Comparison of ENCODE assay signal across 21 cellular contexts in genomic region chr17:20205609-20206008, GRCh38.
DNase-seq lines count a peak whose midpoint lies in the region; ATAC-seq and TF ChIP-seq lines count a peak whose summit lies in the region.
"Had no signal": no experiment of that assay in that cellular context is flagged by ENCODE, and none has a peak within 500 bp of the region (broad histone marks: within the 10 kb centered on the region; RNA-seq: fewer than 3 reads in every experiment).

No MANE protein-coding gene starts in this region.

- H3K27me3 ChIP-seq in CD4-positive, alpha-beta T cell (ENCODE audit: control insufficient read depth, insufficient read depth, low read length): no peaks in the 10 kb centered on the region
- no peaks in the 10 kb centered on the region for H3K27me3 ChIP-seq in HUES64 (ENCODE audit: insufficient read depth, low read length)
- H3K27me3 ChIP-seq in H9 (ENCODE audit: insufficient read depth, low read length): no peaks in the 10 kb centered on the region
- no peaks in the 10 kb centered on the region for H3K27me3 ChIP-seq in spleen (replicated peaks in 1 of 7)
- H3K27me3 ChIP-seq: testis had no signal

- H3K36me3 ChIP-seq in HUES64 (ENCODE audit: insufficient read depth, low read length): peaks cover 13% of the 10 kb centered on the region
- H3K36me3 ChIP-seq in spleen: peaks cover 0 to 15% (median 0%) of the 10 kb centered on the region in 6 donors

- no peak overlapping the region for H2BK20ac ChIP-seq in H9 (ENCODE audit: low read depth, low read length, poor library complexity, severe bottlenecking)

- H2BK15ac ChIP-seq in H9 (ENCODE audit: low read depth, low read length): no peak overlapping the region

- no peak for TF ChIP-seq CTCF in CD4-positive, alpha-beta T cell (IDR thresholded peaks at IDR 0.05)
- TF ChIP-seq CTCF in omental fat pad (IDR thresholded peaks at IDR 0.05): no peak
- TF ChIP-seq CTCF in H9 (conservative IDR thresholded peaks at IDR 0.05): no peak
- no peak for TF ChIP-seq CTCF in spleen (IDR thresholded peaks at IDR 0.05 in 8 of 11, conservative IDR thresholded peaks at IDR 0.05 in 3 of 11)

- no peak overlapping the region for H2BK120ac ChIP-seq in H9 (ENCODE audit: low read depth, low read length, poor library complexity, severe bottlenecking)

- H4K91ac ChIP-seq in H9 (ENCODE audit: insufficient read length, low read depth, low read length): no peak overlapping the region

- no peak overlapping the region for H4K5ac ChIP-seq in H9 (ENCODE audit: insufficient read length, low read depth, low read length)

- H3K9ac ChIP-seq in HUES64 (ENCODE audit: low read depth, low read length): no peak overlapping the region
- H3K9ac ChIP-seq in H9 (ENCODE audit: extremely low read depth, insufficient read length, low read length): no peak overlapping the region

- H3K9me3 ChIP-seq in CD4-positive, alpha-beta T cell (ENCODE audit: control insufficient read depth, low read length): no peaks in the 10 kb centered on the region
- H3K9me3 ChIP-seq in HUES64 (ENCODE audit: insufficient read depth, low read depth, low read length) (no peaks in the 10 kb centered on the region), H9 (ENCODE audit: control insufficient read depth, low read depth, low read length) (no peaks in the 10 kb centered on the region), spleen (no peaks in the 10 kb centered on the region)
- H3K9me3 ChIP-seq: testis had no signal

- no peak overlapping the region for H4K8ac ChIP-seq in H9 (replicated peaks; ENCODE audit: insufficient read length, low read depth, low read length)

- H3K14ac ChIP-seq in H9 (ENCODE audit: insufficient read depth, low read length): no peak overlapping the region

- no peak overlapping the region for H2BK12ac ChIP-seq in H9 (ENCODE audit: insufficient read length, low read depth, low read length)

- H3K79me1 ChIP-seq in H9 (ENCODE audit: insufficient read depth, low read depth, low read length, poor library complexity, severe bottlenecking): peaks cover 8% of the 10 kb centered on the region

- no peak overlapping the region for H3K56ac ChIP-seq in H9 (ENCODE audit: insufficient read length, low read depth, low read length)

- no peak overlapping the region for H3K18ac ChIP-seq in H9 (ENCODE audit: insufficient read length, low read depth, low read length)

- H2AFZ ChIP-seq in H9 (ENCODE audit: low read length): no peak overlapping the region

- H3K23ac ChIP-seq in H9 (ENCODE audit: insufficient read length, low read depth, low read length): no peak overlapping the region

- H3K4me3 Mint-ChIP-seq in CD4-positive, alpha-beta T cell: no peak overlapping the region
- no peak overlapping the region for H3K4me3 Mint-ChIP-seq in dendritic cell treated with granulocyte-macrophage colony-stimulating factor and Interleukin-4, amounts not matched to agents 40 ng/mL and 50 ng/mL, for 4 days
- H3K4me3 Mint-ChIP-seq in H9: no peak overlapping the region
- H3K4me3 Mint-ChIP-seq: activated CD4-positive, alpha-beta T cell treated with anti-CD3 and anti-CD28 coated beads, Interleukin-2, amount 10 ng/mL, durations not matched to agents 24 days and 14 days; effector memory CD8-positive, alpha-beta T cell; IgD-negative memory B cell; nephron progenitor cell; stimulated activated effector memory CD8-positive, alpha-beta T cell treated with anti-CD3 and anti-CD28 coated beads, Interleukin-12 subunit alpha, Interleukin-12 subunit beta, amount 100 ng/mL, for 72 hours; T-cell had no signal

- H3K27ac Mint-ChIP-seq in CD4-positive, alpha-beta T cell: peak overlapping the region; percentile 49
- peak overlapping the region; percentile 47 for H3K27ac Mint-ChIP-seq in dendritic cell treated with granulocyte-macrophage colony-stimulating factor and Interleukin-4, amounts not matched to agents 40 ng/mL and 50 ng/mL, for 4 days
- no peak overlapping the region; a peak in 2 of 7 replicates for H3K27ac Mint-ChIP-seq in H9
- H3K27ac Mint-ChIP-seq: activated CD4-positive, alpha-beta T cell treated with anti-CD3 and anti-CD28 coated beads, Interleukin-2, amount 10 ng/mL, durations not matched to agents 24 days and 14 days; stimulated activated effector memory CD8-positive, alpha-beta T cell treated with anti-CD3 and anti-CD28 coated beads, Interleukin-12 subunit alpha, Interleukin-12 subunit beta, amount 100 ng/mL, for 72 hours had no signal

- H4K20me1 ChIP-seq in H9 (ENCODE audit: control insufficient read depth, insufficient read depth, insufficient read length): no peaks in the 10 kb centered on the region

- no peak overlapping the region for H3K27ac ChIP-seq in CD4-positive, alpha-beta T cell (ENCODE audit: low read depth, low read length)
- H3K27ac ChIP-seq in HUES64 (ENCODE audit: low read depth, low read length): 0 out of 2 replicates have a peak overlapping the region, but pooled peaks have one; percentile 4
- H3K27ac ChIP-seq in H9 (ENCODE audit: insufficient read length, low read depth, low read length): no peak overlapping the region
- peak overlapping the region in 2 of 8 donors; percentile 13 to 40 for H3K27ac ChIP-seq in spleen
- H3K27ac ChIP-seq: HL-60, testis had no signal

- intact Hi-C loops in CD4-positive, alpha-beta T cell (cut with DNase I, micrococcal nuclease): no loop called here
- intact Hi-C loops in dendritic cell treated with granulocyte-macrophage colony-stimulating factor and Interleukin-4, amounts not matched to agents 40 ng/mL and 50 ng/mL, for 4 days (cut with micrococcal nuclease): no loop called here
- intact Hi-C loops in spleen (cut with DNase I; ENCODE audit: low total_unique reads): no loop called here

- peaks cover 23% of the 10 kb centered on the region for H3K4me1 Mint-ChIP-seq in CD4-positive, alpha-beta T cell (ENCODE audit: low read depth)
- H3K4me1 Mint-ChIP-seq in dendritic cell treated with granulocyte-macrophage colony-stimulating factor and Interleukin-4, amounts not matched to agents 40 ng/mL and 50 ng/mL, for 4 days (ENCODE audit: low read depth): peaks cover 32% of the 10 kb centered on the region
- peaks cover 52 to 61% of the 10 kb centered on the region in 2 experiments for H3K4me1 Mint-ChIP-seq in H9

- POLR2A ChIA-PET in CD4-positive, alpha-beta T cell (lab: Charles Lee): no interaction called here

- no peaks in the 10 kb centered on the region for H3K27me3 Mint-ChIP-seq in CD4-positive, alpha-beta T cell
- no peaks in the 10 kb centered on the region for H3K27me3 Mint-ChIP-seq in dendritic cell treated with granulocyte-macrophage colony-stimulating factor and Interleukin-4, amounts not matched to agents 40 ng/mL and 50 ng/mL, for 4 days
- no peaks in the 10 kb centered on the region; the same call in 1 of the 2 replicates for H3K27me3 Mint-ChIP-seq in H9 (ENCODE audit: low read depth)
- H3K27me3 Mint-ChIP-seq: activated CD4-positive, alpha-beta T cell treated with anti-CD3 and anti-CD28 coated beads, Interleukin-2, amount 10 ng/mL, durations not matched to agents 24 days and 14 days; effector memory CD8-positive, alpha-beta T cell; IgD-negative memory B cell; T-cell had no signal

- no peak overlapping the region for H3K4ac ChIP-seq in H9 (ENCODE audit: low read depth, low read length)

- H3K9me3 Mint-ChIP-seq in CD4-positive, alpha-beta T cell: no peaks in the 10 kb centered on the region
- H3K9me3 Mint-ChIP-seq in dendritic cell treated with granulocyte-macrophage colony-stimulating factor and Interleukin-4, amounts not matched to agents 40 ng/mL and 50 ng/mL, for 4 days: no peaks in the 10 kb centered on the region
- no peaks in the 10 kb centered on the region for H3K9me3 Mint-ChIP-seq in H9
- H3K9me3 Mint-ChIP-seq: activated CD4-positive, alpha-beta T cell treated with anti-CD3 and anti-CD28 coated beads, Interleukin-2, amount 10 ng/mL, durations not matched to agents 24 days and 14 days; effector memory CD8-positive, alpha-beta T cell; IgD-negative memory B cell; nephron progenitor cell; stimulated activated effector memory CD8-positive, alpha-beta T cell treated with anti-CD3 and anti-CD28 coated beads, Interleukin-12 subunit alpha, Interleukin-12 subunit beta, amount 100 ng/mL, for 72 hours; T-cell had no signal

- no peaks in the 10 kb centered on the region for H3K36me3 Mint-ChIP-seq in CD4-positive, alpha-beta T cell (ENCODE audit: low read depth)
- peaks cover 31% of the 10 kb centered on the region for H3K36me3 Mint-ChIP-seq in dendritic cell treated with granulocyte-macrophage colony-stimulating factor and Interleukin-4, amounts not matched to agents 40 ng/mL and 50 ng/mL, for 4 days (ENCODE audit: low read depth)
- peaks cover 15 to 21% (median 17%) of the 10 kb centered on the region in 3 experiments; a peak in 6 of 7 replicates for H3K36me3 Mint-ChIP-seq in H9 (ENCODE audit: insufficient read depth in 1 of 3, low read depth in 3 of 3)
- H3K36me3 Mint-ChIP-seq: IgD-negative memory B cell; stimulated activated effector memory CD8-positive, alpha-beta T cell treated with anti-CD3 and anti-CD28 coated beads, Interleukin-12 subunit alpha, Interleukin-12 subunit beta, amount 100 ng/mL, for 72 hours; T-cell had no signal

- H3K79me2 ChIP-seq in H9 (ENCODE audit: insufficient read depth, low read length): peaks cover 2% of the 10 kb centered on the region; the same call in 1 of the 2 replicates

- 77% methylated on average over 5 of the region's 5 CpGs for WGBS in HUES64
- no CpG with 5 or more reads among the region's 5 CpGs for WGBS in H9 (ENCODE audit: extremely low coverage, insufficient read length, low lambda C conversion rate)
- 73 to 85% (median 83%) methylated on average over 5 of the region's 5 CpGs for WGBS in spleen, 5 donors

- no peak for ATAC-seq in CD4-positive, alpha-beta T cell (ENCODE audit: poor library complexity)
- peak; percentile 50 for ATAC-seq in omental fat pad (ENCODE audit: low FRiP score)
- ATAC-seq: effector memory CD8-positive, alpha-beta T cell had no signal

- no peak overlapping the region for H2BK5ac ChIP-seq in H9 (ENCODE audit: insufficient read length, low read length)

- CTCF ChIA-PET in CD4-positive, alpha-beta T cell (lab: Charles Lee): no interaction called here

- no peak for DNase-seq in CD4-positive, alpha-beta T cell
- DNase-seq in omental fat pad (ENCODE audit: low spot score) (no peak), H9 (no peak), spleen (no peak), NCI-H1092 (lab: John Stamatoyannopoulos, UW) (no peak)
- DNase-seq: activated CD4-positive, alpha-beta T cell treated with anti-CD3 and anti-CD28 coated beads, Interleukin-2, amount 10 ng/mL, durations not matched to agents 24 days and 14 days; activated gamma-delta T cell treated with Interleukin-2 at 50 U/mL for 16 hours; COR-L47; effector memory CD8-positive, alpha-beta T cell; left cardiac atrium; MM.1S; NCI-H146; nephron progenitor cell; SHP77 had no signal

- H3K4me1 ChIP-seq in HUES64 (ENCODE audit: insufficient read depth, low read length): peaks cover 51% of the 10 kb centered on the region
- H3K4me1 ChIP-seq in H9 (ENCODE audit: insufficient read depth, low read length): peaks cover 21% of the 10 kb centered on the region
- peaks cover 0 to 27% (median 15%) of the 10 kb centered on the region in 6 donors for H3K4me1 ChIP-seq in spleen

- H3K4me3 ChIP-seq in HUES64 (ENCODE audit: low read length) (no peak overlapping the region), spleen (no peak overlapping the region)
- H3K4me3 ChIP-seq: testis had no signal

- H2AK5ac ChIP-seq in H9 (ENCODE audit: insufficient read length, low read length): no peak overlapping the region

- no peak overlapping the region for H3T11ph ChIP-seq in H9 (ENCODE audit: low read length)

- H3K4me2 ChIP-seq in H9 (ENCODE audit: insufficient read depth, insufficient read length, low read length): no peak overlapping the region

- H3K23me2 ChIP-seq in H9 (ENCODE audit: insufficient read length, low read depth, low read length, poor library complexity, severe bottlenecking): no peaks in the 10 kb centered on the region

- TF ChIP-seq POLR2A in spleen (IDR thresholded peaks at IDR 0.05): no peak

Comparison
In these comparisons a context has a peak if more than half of its experiments do, and no peak if none do; other contexts are left out.
1. H3K27ac Mint-ChIP-seq: peak in CD4-positive, alpha-beta T cell (single experiment) and dendritic cell treated with granulocyte-macrophage colony-stimulating factor and Interleukin-4, amounts not matched to agents 40 ng/mL and 50 ng/mL, for 4 days (single experiment); none in H9 (0 of 3).